ENCODE assay signal across 1 cellular context in the genomic region with DNA sequence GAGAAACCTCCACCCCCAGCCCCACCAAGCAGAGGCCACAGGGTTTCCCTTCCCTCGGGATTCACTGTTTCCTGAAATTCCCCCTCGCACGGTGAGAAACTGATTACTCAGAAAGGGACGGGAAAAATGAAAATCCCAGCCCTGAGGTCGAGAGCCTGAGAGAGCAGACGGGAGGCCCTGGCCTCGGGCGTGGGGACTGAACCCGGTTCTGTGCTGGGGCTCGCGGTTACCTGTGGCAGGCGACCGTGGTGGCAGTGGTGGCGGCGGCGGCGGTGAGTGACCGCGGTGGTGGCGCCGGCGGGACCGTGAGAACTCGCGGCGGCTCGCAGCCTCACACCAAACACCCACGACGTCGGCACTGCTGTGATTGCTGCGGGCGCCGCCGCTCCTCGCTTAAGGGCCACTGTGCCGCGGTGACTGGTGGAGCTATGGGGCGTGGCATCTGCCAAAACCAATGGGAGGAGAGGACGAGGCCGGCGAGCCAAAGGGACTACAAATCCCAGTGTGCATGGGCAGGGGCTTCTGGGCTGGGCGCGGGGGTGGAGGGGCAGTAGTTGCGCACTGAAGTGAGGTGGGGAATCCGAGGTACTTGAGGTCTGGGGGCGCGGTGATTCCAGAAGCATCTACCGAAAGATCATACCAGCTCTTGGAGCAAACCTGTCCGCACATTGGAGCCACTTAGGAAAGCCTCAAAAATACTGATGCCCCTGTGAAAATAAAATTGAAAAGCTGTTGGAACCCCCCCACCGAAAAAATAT.
TF ChIP-seq lines count a peak whose summit lies in the region.

Gene LGMN, minus strand, starts transcription at position 369 of the 758 bp plus-strand sequence. CDS start 15,841 bp downstream, outside the sequence.

TF ChIP-seq in HepG2, 621 proteins besides CTCF, POLR2A, EP300 and RAD21 (continued from another document and continues in another):
- TF ChIP-seq ZBTB4 (CRISPR knock-in tag; IDR thresholded peaks at IDR 0.05; ENCODE audit: borderline replicate concordance) (0 out of 2 replicates have a peak, but pooled peaks have one; percentile 63), ARID2 (CRISPR knock-in tag; IDR thresholded peaks at IDR 0.05; ENCODE audit: borderline replicate concordance) (0 out of 2 replicates have a peak, but pooled peaks have one; percentile 50), FIP1L1 (IDR thresholded peaks at IDR 0.05; ENCODE audit: borderline replicate concordance, insufficient read depth, low read depth, low read length) (no peak), ZBTB26 (CRISPR knock-in tag; IDR thresholded peaks at IDR 0.05; ENCODE audit: borderline replicate concordance) (no peak; the same call in 1 of the 2 replicates), HNF4G (IDR thresholded peaks at IDR 0.05; ENCODE audit: borderline replicate concordance, low read depth, low read length) (no peak), HNF4G (CRISPR knock-in tag; IDR thresholded peaks at IDR 0.05; ENCODE audit: borderline replicate concordance, low read depth) (no peak), ZNF441 (CRISPR knock-in tag; IDR thresholded peaks at IDR 0.05; ENCODE audit: borderline replicate concordance) (no peak), SYNCRIP (IDR thresholded peaks at IDR 0.05; ENCODE audit: insufficient read depth, low read depth, low read length) (no peak), ZSCAN21 (CRISPR knock-in tag; IDR thresholded peaks at IDR 0.05; ENCODE audit: borderline replicate concordance) (peak; percentile 85; the same call in 1 of the 2 replicates), ZSCAN29 (CRISPR knock-in tag; conservative IDR thresholded peaks at IDR 0.05) (0 out of 2 replicates have a peak, but pooled peaks have one; percentile 78), TCF7 (IDR thresholded peaks at IDR 0.05; ENCODE audit: low read depth) (no peak), ZNF775 (CRISPR knock-in tag; IDR thresholded peaks at IDR 0.05; ENCODE audit: borderline replicate concordance) (no peak), ZNF550 (CRISPR knock-in tag; IDR thresholded peaks at IDR 0.05; ENCODE audit: borderline replicate concordance) (no peak), SALL2 (CRISPR knock-in tag; IDR thresholded peaks at IDR 0.05) (peak; percentile 63; the same call in 1 of the 2 replicates), ZNF766 (CRISPR knock-in tag; IDR thresholded peaks at IDR 0.05; ENCODE audit: borderline replicate concordance) (0 out of 2 replicates have a peak, but pooled peaks have one; percentile 59), ZNF772 (CRISPR knock-in tag; IDR thresholded peaks at IDR 0.05) (peak; percentile 89), NFE2L1 (CRISPR knock-in tag; IDR thresholded peaks at IDR 0.05; ENCODE audit: borderline replicate concordance) (no peak), BRF2 (CRISPR knock-in tag; IDR thresholded peaks at IDR 0.05) (no peak), ZBTB25 (CRISPR knock-in tag; IDR thresholded peaks at IDR 0.05) (0 out of 2 replicates have a peak, but pooled peaks have one; percentile 38), ZNF839 (CRISPR knock-in tag; IDR thresholded peaks at IDR 0.05; ENCODE audit: borderline replicate concordance) (0 out of 2 replicates have a peak, but pooled peaks have one; percentile 58), HNRNPLL (IDR thresholded peaks at IDR 0.05; ENCODE audit: low read depth, low read length, poor library complexity, severe bottlenecking) (peak; percentile 77), SMAD9 (CRISPR knock-in tag; IDR thresholded peaks at IDR 0.05) (no peak), PAF1 (CRISPR knock-in tag; IDR thresholded peaks at IDR 0.05) (no peak), ZFP82 (CRISPR knock-in tag; IDR thresholded peaks at IDR 0.05; ENCODE audit: borderline replicate concordance) (no peak), RNF2 (conservative IDR thresholded peaks at IDR 0.05; ENCODE audit: low read depth) (peak; percentile 71; the same call in 1 of the 2 replicates), ZNF296 (CRISPR knock-in tag; conservative IDR thresholded peaks at IDR 0.05) (no peak), ETV6 (CRISPR knock-in tag; conservative IDR thresholded peaks at IDR 0.05) (no peak; the same call in 1 of the 2 replicates), EZH2 (conservative IDR thresholded peaks at IDR 0.05; ENCODE audit: low read depth, low read length) (no peak), ZNF770 (CRISPR knock-in tag; IDR thresholded peaks at IDR 0.05) (peak; percentile 63; the same call in 1 of the 2 replicates), ZNF414 (CRISPR knock-in tag; IDR thresholded peaks at IDR 0.05) (no peak), JARID2 (CRISPR knock-in tag; IDR thresholded peaks at IDR 0.05; ENCODE audit: insufficient replicate concordance) (no peak), RFX1 (IDR thresholded peaks at IDR 0.05) (no peak)
- TF ChIP-seq, protein P1, sequence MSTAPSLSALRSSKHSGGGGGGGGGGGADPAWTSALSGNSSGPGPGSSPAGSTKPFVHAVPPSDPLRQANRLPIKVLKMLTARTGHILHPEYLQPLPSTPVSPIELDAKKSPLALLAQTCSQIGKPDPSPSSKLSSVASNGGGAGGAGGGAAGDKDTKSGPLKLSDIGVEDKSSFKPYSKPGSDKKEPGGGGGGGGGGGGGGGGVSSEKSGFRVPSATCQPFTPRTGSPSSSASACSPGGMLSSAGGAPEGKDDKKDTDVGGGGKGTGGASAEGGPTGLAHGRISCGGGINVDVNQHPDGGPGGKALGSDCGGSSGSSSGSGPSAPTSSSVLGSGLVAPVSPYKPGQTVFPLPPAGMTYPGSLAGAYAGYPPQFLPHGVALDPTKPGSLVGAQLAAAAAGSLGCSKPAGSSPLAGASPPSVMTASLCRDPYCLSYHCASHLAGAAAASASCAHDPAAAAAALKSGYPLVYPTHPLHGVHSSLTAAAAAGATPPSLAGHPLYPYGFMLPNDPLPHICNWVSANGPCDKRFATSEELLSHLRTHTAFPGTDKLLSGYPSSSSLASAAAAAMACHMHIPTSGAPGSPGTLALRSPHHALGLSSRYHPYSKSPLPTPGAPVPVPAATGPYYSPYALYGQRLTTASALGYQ (CRISPR knock-in tag; IDR thresholded peaks at IDR 0.05) = no peak
- TF ChIP-seq, protein P2, sequence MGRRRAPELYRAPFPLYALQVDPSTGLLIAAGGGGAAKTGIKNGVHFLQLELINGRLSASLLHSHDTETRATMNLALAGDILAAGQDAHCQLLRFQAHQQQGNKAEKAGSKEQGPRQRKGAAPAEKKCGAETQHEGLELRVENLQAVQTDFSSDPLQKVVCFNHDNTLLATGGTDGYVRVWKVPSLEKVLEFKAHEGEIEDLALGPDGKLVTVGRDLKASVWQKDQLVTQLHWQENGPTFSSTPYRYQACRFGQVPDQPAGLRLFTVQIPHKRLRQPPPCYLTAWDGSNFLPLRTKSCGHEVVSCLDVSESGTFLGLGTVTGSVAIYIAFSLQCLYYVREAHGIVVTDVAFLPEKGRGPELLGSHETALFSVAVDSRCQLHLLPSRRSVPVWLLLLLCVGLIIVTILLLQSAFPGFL (CRISPR knock-in tag; IDR thresholded peaks at IDR 0.05) = no peak
- TF ChIP-seq, protein P3, sequence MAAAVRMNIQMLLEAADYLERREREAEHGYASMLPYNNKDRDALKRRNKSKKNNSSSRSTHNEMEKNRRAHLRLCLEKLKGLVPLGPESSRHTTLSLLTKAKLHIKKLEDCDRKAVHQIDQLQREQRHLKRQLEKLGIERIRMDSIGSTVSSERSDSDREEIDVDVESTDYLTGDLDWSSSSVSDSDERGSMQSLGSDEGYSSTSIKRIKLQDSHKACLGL (CRISPR knock-in tag; IDR thresholded peaks at IDR 0.05) = peak; percentile 74; the same call in 1 of the 2 replicates
- TF ChIP-seq, protein P4, sequence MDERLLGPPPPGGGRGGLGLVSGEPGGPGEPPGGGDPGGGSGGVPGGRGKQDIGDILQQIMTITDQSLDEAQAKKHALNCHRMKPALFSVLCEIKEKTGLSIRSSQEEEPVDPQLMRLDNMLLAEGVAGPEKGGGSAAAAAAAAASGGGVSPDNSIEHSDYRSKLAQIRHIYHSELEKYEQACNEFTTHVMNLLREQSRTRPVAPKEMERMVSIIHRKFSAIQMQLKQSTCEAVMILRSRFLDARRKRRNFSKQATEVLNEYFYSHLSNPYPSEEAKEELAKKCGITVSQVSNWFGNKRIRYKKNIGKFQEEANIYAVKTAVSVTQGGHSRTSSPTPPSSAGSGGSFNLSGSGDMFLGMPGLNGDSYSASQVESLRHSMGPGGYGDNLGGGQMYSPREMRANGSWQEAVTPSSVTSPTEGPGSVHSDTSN (CRISPR knock-in tag; IDR thresholded peaks at IDR 0.05) = no peak
